In the genomic region with DNA sequence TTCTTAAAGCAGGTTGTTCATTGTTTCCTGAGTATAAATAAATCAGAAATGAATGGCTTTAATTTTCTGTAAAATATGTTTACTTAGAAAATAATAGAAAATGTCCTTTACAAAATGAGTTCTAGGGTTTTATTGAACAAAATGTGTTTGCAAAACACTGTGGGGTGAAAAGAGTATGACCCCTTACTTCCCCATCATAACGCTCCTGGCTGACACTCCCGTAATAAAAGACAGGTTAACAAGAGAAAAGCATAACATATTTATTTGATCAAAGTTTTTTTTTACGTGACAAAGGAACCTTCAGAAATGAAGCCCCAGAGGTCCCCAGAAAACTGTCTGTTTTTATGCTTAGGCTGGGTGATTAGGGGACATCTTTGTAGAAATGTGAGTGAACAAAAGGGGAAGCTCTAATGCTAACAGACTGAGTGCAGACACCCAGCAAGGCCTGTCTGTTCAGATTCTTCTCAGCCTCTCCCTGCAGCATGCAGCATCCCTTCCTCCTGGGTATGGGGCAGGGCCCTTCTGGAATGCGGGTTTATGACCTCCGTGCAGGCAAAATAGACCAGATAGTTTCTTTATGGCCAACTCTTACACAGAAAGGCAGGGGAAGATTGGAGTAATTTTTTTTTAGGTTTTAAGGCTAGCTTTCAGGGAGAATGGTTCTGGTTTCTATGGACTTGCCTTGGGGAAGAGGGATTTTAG, we compare ENCODE assay signal across 25 cellular contexts. TPM values are rescaled to one million over a fixed set of nuclear protein-coding genes. Genes with fewer than 3 reads are reported as not detected.
A peak's percentile ranks its signal among the peaks of the same experiment; 100 is the strongest.
DNase-seq lines count a peak whose midpoint lies in the region; ATAC-seq and TF ChIP-seq lines count a peak whose summit lies in the region.
"Had no signal": no experiment of that assay in that cellular context is flagged by ENCODE, and none has a peak within 500 bp of the region (broad histone marks: within the 10 kb centered on the region; RNA-seq: fewer than 3 reads in every experiment).

No MANE protein-coding gene starts in this region.

- H3K27me3 ChIP-seq in H9 (ENCODE audit: insufficient read depth, low read length) (no peaks in the 10 kb centered on the region), RWPE2 (ENCODE audit: insufficient read depth, poor library complexity, severe bottlenecking) (no peaks in the 10 kb centered on the region)
- H3K27me3 ChIP-seq: upper lobe of left lung had no signal

- H3K36me3 ChIP-seq in RWPE2 (ENCODE audit: low read depth): no peaks in the 10 kb centered on the region
- H3K36me3 ChIP-seq: heart right ventricle, upper lobe of left lung had no signal

- no peak for TF ChIP-seq CTCF in H9 (conservative IDR thresholded peaks at IDR 0.05)
- TF ChIP-seq CTCF in RWPE2 (IDR thresholded peaks at IDR 0.05; ENCODE audit: poor library complexity, severe bottlenecking): no peak

- H3K23me2 ChIP-seq in H9 (ENCODE audit: insufficient read length, low read depth, low read length, poor library complexity, severe bottlenecking): no peaks in the 10 kb centered on the region

- ATAC-seq in RWPE2 (ENCODE audit: low read depth) (peak; percentile 74), HG03175 (IDR thresholded peaks at IDR 0.05; ENCODE audit: unreplicated experiment) (no peak), GM19328 (IDR thresholded peaks at IDR 0.05; ENCODE audit: unreplicated experiment) (no peak), HG03565 (IDR thresholded peaks at IDR 0.05; ENCODE audit: unreplicated experiment) (no peak)
- ATAC-seq: heart right ventricle; Panc1; stimulated activated naive CD8-positive, alpha-beta T cell treated with anti-CD3 and anti-CD28 coated beads, Interleukin-15, Interleukin-2, amounts not matched to agents 100 U/mL and 50 U/mL, for 24 hours had no signal

- H3K4me3 Mint-ChIP-seq in H9: peak overlapping the region in 1 of 2 experiments; percentile 5; a peak in 1 of 5 replicates
- H3K4me3 Mint-ChIP-seq: activated CD4-positive, alpha-beta T cell treated with anti-CD3 and anti-CD28 coated beads, Interleukin-2, amount 10 ng/mL, durations not matched to agents 24 days and 14 days; CD4-positive, alpha-beta memory T cell had no signal

- DNase-seq in H9 (no peak), RWPE2 (ENCODE audit: low spot score) (no peak), iris pigment epithelial cell (ENCODE audit: low read depth) (peak; percentile 11), renal cortical epithelial cell (ENCODE audit: low read depth) (peak; percentile 2), T-helper 2 cell (no peak)
- DNase-seq: activated CD4-positive, alpha-beta T cell treated with anti-CD3 and anti-CD28 coated beads, Interleukin-2, amount 10 ng/mL, durations not matched to agents 24 days and 14 days; activated CD8-positive, alpha-beta memory T cell treated with anti-CD3 and anti-CD28 coated beads, Interleukin-2, amount 50 U/mL, for 4 hours; amygdala; CD4-positive, alpha-beta memory T cell; central memory CD4-positive, alpha-beta T cell; DND-41; effector CD8-positive, alpha-beta T cell; heart right ventricle; KG1; midbrain; NCI-H1105 treated with DMSO at 0.1 percent for 48 hours; NCI-H2107; NCI-H774; stimulated activated naive CD8-positive, alpha-beta T cell treated with anti-CD3 and anti-CD28 coated beads, Interleukin-15, Interleukin-2, amounts not matched to agents 100 U/mL and 50 U/mL, for 24 hours; upper lobe of left lung had no signal

- peaks cover 1 to 4% of the 10 kb centered on the region in 2 experiments; a peak in 2 of 5 replicates for H3K9me3 Mint-ChIP-seq in H9

- H3K27ac ChIP-seq in H9 (ENCODE audit: insufficient read length, low read depth, low read length) (no peak overlapping the region), RWPE2 (ENCODE audit: poor library complexity, severe bottlenecking) (peak overlapping the region; percentile 86)
- H3K27ac ChIP-seq: heart right ventricle, upper lobe of left lung had no signal

- H3K79me1 ChIP-seq in H9 (ENCODE audit: insufficient read depth, low read depth, low read length, poor library complexity, severe bottlenecking): no peaks in the 10 kb centered on the region

- no peak overlapping the region for H2BK12ac ChIP-seq in H9 (ENCODE audit: insufficient read length, low read depth, low read length)

- no peaks in the 10 kb centered on the region for H4K20me1 ChIP-seq in H9 (ENCODE audit: control insufficient read depth, insufficient read depth, insufficient read length)

- H3K4me3 ChIP-seq in RWPE2 (ENCODE audit: severe bottlenecking): no peak overlapping the region
- H3K4me3 ChIP-seq: heart right ventricle, upper lobe of left lung had no signal

- H3K4me2 ChIP-seq in H9 (ENCODE audit: insufficient read depth, insufficient read length, low read length): no peak overlapping the region

- no peak overlapping the region for H2AK5ac ChIP-seq in H9 (ENCODE audit: insufficient read length, low read length)

- H3K27ac Mint-ChIP-seq in H9: peak overlapping the region; percentile 63 to 82 (median 69)
- H3K27ac Mint-ChIP-seq: activated CD4-positive, alpha-beta T cell treated with anti-CD3 and anti-CD28 coated beads, Interleukin-2, amount 10 ng/mL, durations not matched to agents 24 days and 14 days; CD4-positive, alpha-beta memory T cell had no signal

- no peak overlapping the region for H3T11ph ChIP-seq in H9 (ENCODE audit: low read length)

- H3K4me1 Mint-ChIP-seq in H9: peaks cover 46 to 47% of the 10 kb centered on the region in 2 experiments
- H3K4me1 Mint-ChIP-seq: activated CD4-positive, alpha-beta T cell treated with anti-CD3 and anti-CD28 coated beads, Interleukin-2, amount 10 ng/mL, durations not matched to agents 24 days and 14 days; CD4-positive, alpha-beta memory T cell had no signal

- no peak overlapping the region for H2BK120ac ChIP-seq in H9 (ENCODE audit: low read depth, low read length, poor library complexity, severe bottlenecking)

- no peak overlapping the region for H3K9ac ChIP-seq in H9 (ENCODE audit: extremely low read depth, insufficient read length, low read length)

- WGBS in H9 (ENCODE audit: extremely low coverage, insufficient read length, low lambda C conversion rate): no CpG with 5 or more reads among the region's 5 CpGs

- no peaks in the 10 kb centered on the region for H3K9me3 ChIP-seq in H9 (ENCODE audit: control insufficient read depth, low read depth, low read length)
- H3K9me3 ChIP-seq in RWPE2 (ENCODE audit: severe bottlenecking): no peaks in the 10 kb centered on the region
- H3K9me3 ChIP-seq: upper lobe of left lung had no signal

- H4K91ac ChIP-seq in H9 (ENCODE audit: insufficient read length, low read depth, low read length): no peak overlapping the region

- H3K27me3 Mint-ChIP-seq in H9 (ENCODE audit: low read depth): no peaks in the 10 kb centered on the region
- H3K27me3 Mint-ChIP-seq: activated CD4-positive, alpha-beta T cell treated with anti-CD3 and anti-CD28 coated beads, Interleukin-2, amount 10 ng/mL, durations not matched to agents 24 days and 14 days; CD4-positive, alpha-beta memory T cell had no signal

- no peak overlapping the region for H3K23ac ChIP-seq in H9 (ENCODE audit: insufficient read length, low read depth, low read length)

- H2AFZ ChIP-seq in H9 (ENCODE audit: low read length): no peak overlapping the region

- no peak overlapping the region for H3K4ac ChIP-seq in H9 (ENCODE audit: low read depth, low read length)

- no peak overlapping the region for H4K8ac ChIP-seq in H9 (replicated peaks; ENCODE audit: insufficient read length, low read depth, low read length)

- H4K5ac ChIP-seq in H9 (ENCODE audit: insufficient read length, low read depth, low read length): no peak overlapping the region

- H3K18ac ChIP-seq in H9 (ENCODE audit: insufficient read length, low read depth, low read length): no peak overlapping the region

- H3K4me1 ChIP-seq in H9 (ENCODE audit: insufficient read depth, low read length): peaks cover 5% of the 10 kb centered on the region
- peaks cover 21% of the 10 kb centered on the region for H3K4me1 ChIP-seq in RWPE2 (ENCODE audit: insufficient read depth, poor library complexity, severe bottlenecking)
- H3K4me1 ChIP-seq: heart right ventricle, upper lobe of left lung had no signal

- no peak overlapping the region for H2BK5ac ChIP-seq in H9 (ENCODE audit: insufficient read length, low read length)

- H2BK20ac ChIP-seq in H9 (ENCODE audit: low read depth, low read length, poor library complexity, severe bottlenecking): no peak overlapping the region

- H3K36me3 Mint-ChIP-seq in H9 (ENCODE audit: insufficient read depth in 1 of 3, low read depth in 3 of 3): peaks cover 0 to 9% (median 0%) of the 10 kb centered on the region in 3 experiments; a peak in 1 of 7 replicates
- H3K36me3 Mint-ChIP-seq: CD4-positive, alpha-beta memory T cell had no signal

- H3K79me2 ChIP-seq in H9 (ENCODE audit: insufficient read depth, low read length): no peaks in the 10 kb centered on the region

- no peak overlapping the region for H2BK15ac ChIP-seq in H9 (ENCODE audit: low read depth, low read length)

- no peak overlapping the region for H3K56ac ChIP-seq in H9 (ENCODE audit: insufficient read length, low read depth, low read length)

- H3K14ac ChIP-seq in H9 (ENCODE audit: insufficient read depth, low read length): no peak overlapping the region

RNA-seq across cellular contexts. Expression of a gene that starts 26.1 kb away (rescaled TPM):
- 191 and 193 TPM in 2 replicates for total RNA-seq in H9 (2021)
- 0.10 and 0.17 TPM in 2 replicates for total RNA-seq in renal cortical epithelial cell
- total RNA-seq: activated CD4-positive, alpha-beta T cell treated with anti-CD3 and anti-CD28 coated beads, Interleukin-2, amount 10 ng/mL, durations not matched to agents 24 days and 14 days; CD4-positive, alpha-beta memory T cell; H4 had no signal

Comparison
In these comparisons a context has a peak if more than half of its experiments do, and no peak if none do; other contexts are left out.
1. DNase-seq: peak in iris pigment epithelial cell (single experiment) and renal cortical epithelial cell (single experiment); none in H9 (single experiment), RWPE2 (single experiment) and T-helper 2 cell (0 of 5).
2. RNA of a gene that starts 26.1 kb away (total RNA-seq): 191 to 193 TPM in H9; 0.10 to 0.17 TPM in renal cortical epithelial cell; every median in the first group is over 100 times any median in the second.